Comparison of ENCODE assay signal across 8 cellular contexts in the genomic region with DNA sequence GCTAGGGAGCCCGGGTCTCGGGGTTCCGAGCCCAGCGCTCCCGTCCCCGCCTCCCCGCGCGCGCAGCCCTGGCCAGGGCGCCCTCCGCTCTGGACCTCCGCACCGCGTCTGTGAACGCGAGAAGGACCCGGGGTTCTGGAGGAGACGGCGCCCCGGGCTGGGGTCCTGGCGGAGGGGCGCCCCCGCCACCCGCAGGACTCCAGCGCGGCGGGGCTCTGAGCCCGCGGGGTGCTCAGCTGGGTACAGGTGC. TPM values are rescaled to one million over a fixed set of nuclear protein-coding genes. Genes with fewer than 3 reads are reported as not detected.
DNase-seq lines count a peak whose midpoint lies in the region; ATAC-seq lines count a peak whose summit lies in the region.

No MANE protein-coding gene starts in this region.

- no peaks in the 10 kb centered on the region for H3K36me3 ChIP-seq in muscle layer of duodenum (ENCODE audit: control insufficient read depth in 1 of 2, insufficient read depth in 2 of 2, low read length in 2 of 2)

- no peak for DNase-seq in activated CD4-positive, alpha-beta T cell treated with anti-CD3 and anti-CD28 coated beads for 36 hours
- no peak for DNase-seq in activated CD4-positive, alpha-beta T cell treated with anti-CD3 and anti-CD28 coated beads, Interleukin-2, amount 50 U/mL, for 1 hour
- DNase-seq in caudate nucleus (lab: John Stamatoyannopoulos, UW) (peak in 2 of 61 donors; percentile 45 to 54), NCI-H1694 treated with DMSO at 0.1 percent for 48 hours (lab: John Stamatoyannopoulos, UW) (no peak), AG20443 (ENCODE audit: low spot score) (no peak), NCI-H146 treated with DMSO at 0.1 percent for 48 hours (lab: John Stamatoyannopoulos, UW; ENCODE audit: unreplicated experiment) (no peak)

- H3K27me3 Mint-ChIP-seq in activated CD4-positive, alpha-beta T cell treated with anti-CD3 and anti-CD28 coated beads for 36 hours, result peaks cover 45% of the 10 kb centered on the region

- H3K27ac ChIP-seq in caudate nucleus (ENCODE audit: low read depth, low read length), result peak overlapping the region; percentile 80
- H3K27ac ChIP-seq in muscle layer of duodenum (ENCODE audit: low read length), result no peak overlapping the region

- H3K27ac Mint-ChIP-seq in activated CD4-positive, alpha-beta T cell treated with anti-CD3 and anti-CD28 coated beads for 36 hours, result no peak overlapping the region

- peak overlapping the region; percentile 56 for H3K4me3 Mint-ChIP-seq in activated CD4-positive, alpha-beta T cell treated with anti-CD3 and anti-CD28 coated beads for 36 hours

- peaks cover 15% of the 10 kb centered on the region for H3K4me1 Mint-ChIP-seq in activated CD4-positive, alpha-beta T cell treated with anti-CD3 and anti-CD28 coated beads for 36 hours

- peak overlapping the region; percentile 70 to 85 for H3K4me3 ChIP-seq in muscle layer of duodenum (ENCODE audit: low read depth in 1 of 2, low read length in 2 of 2)

- H3K9me3 ChIP-seq in muscle layer of duodenum (ENCODE audit: control insufficient read depth in 1 of 2, low read length in 2 of 2), result no peaks in the 10 kb centered on the region

- H3K4me1 ChIP-seq in muscle layer of duodenum (ENCODE audit: control insufficient read depth in 1 of 2, insufficient read depth in 2 of 2, low read length in 2 of 2), result peaks cover 12 to 16% of the 10 kb centered on the region in 2 donors

- H3K9me3 Mint-ChIP-seq in activated CD4-positive, alpha-beta T cell treated with anti-CD3 and anti-CD28 coated beads for 36 hours (ENCODE audit: low read depth), result no peaks in the 10 kb centered on the region

- POLR2A ChIA-PET in activated CD4-positive, alpha-beta T cell treated with anti-CD3 and anti-CD28 coated beads for 36 hours (lab: Charles Lee), result interaction anchor here (1.2 to 1.3 kb wide), 2 partner anchors 9 to 131 kb away, joined by 3 read pairs; a partner anchor contains a TSS

- CTCF ChIA-PET in activated CD4-positive, alpha-beta T cell treated with anti-CD3 and anti-CD28 coated beads for 36 hours (lab: Charles Lee), result interaction anchor here (0.6 to 3.0 kb wide), 6 partner anchors 12 to 113 kb away, joined by 3 to 10 read pairs (median 4); no protein-coding TSS in a partner anchor

- intact Hi-C loops in activated CD4-positive, alpha-beta T cell treated with anti-CD3 and anti-CD28 coated beads for 36 hours (cut with DNase I, micrococcal nuclease), result loop anchor here in 1 of 2 experiments (2.0 to 10.0 kb wide), 3 partner anchors 89 to 647 kb away; a partner anchor contains a TSS

- ATAC-seq in activated CD4-positive, alpha-beta T cell treated with anti-CD3 and anti-CD28 coated beads for 36 hours, result peak; percentile 49
- ATAC-seq in HG03135 (IDR thresholded peaks at IDR 0.05; ENCODE audit: unreplicated experiment), result peak; percentile 4

- H3K36me3 Mint-ChIP-seq in activated CD4-positive, alpha-beta T cell treated with anti-CD3 and anti-CD28 coated beads for 36 hours (ENCODE audit: low read depth), result peaks cover 7% of the 10 kb centered on the region

- peaks cover 5% of the 10 kb centered on the region for H3K27me3 ChIP-seq in muscle layer of duodenum (ENCODE audit: low read depth, low read length)

RNA-seq across cellular contexts. Expression of a gene that starts 0.4 kb away (rescaled TPM):
- 1 to 10 TPM; 1.3 to 1.5 TPM for total RNA-seq in activated CD4-positive, alpha-beta T cell treated with anti-CD3 and anti-CD28 coated beads for 36 hours
